In the genomic region with DNA sequence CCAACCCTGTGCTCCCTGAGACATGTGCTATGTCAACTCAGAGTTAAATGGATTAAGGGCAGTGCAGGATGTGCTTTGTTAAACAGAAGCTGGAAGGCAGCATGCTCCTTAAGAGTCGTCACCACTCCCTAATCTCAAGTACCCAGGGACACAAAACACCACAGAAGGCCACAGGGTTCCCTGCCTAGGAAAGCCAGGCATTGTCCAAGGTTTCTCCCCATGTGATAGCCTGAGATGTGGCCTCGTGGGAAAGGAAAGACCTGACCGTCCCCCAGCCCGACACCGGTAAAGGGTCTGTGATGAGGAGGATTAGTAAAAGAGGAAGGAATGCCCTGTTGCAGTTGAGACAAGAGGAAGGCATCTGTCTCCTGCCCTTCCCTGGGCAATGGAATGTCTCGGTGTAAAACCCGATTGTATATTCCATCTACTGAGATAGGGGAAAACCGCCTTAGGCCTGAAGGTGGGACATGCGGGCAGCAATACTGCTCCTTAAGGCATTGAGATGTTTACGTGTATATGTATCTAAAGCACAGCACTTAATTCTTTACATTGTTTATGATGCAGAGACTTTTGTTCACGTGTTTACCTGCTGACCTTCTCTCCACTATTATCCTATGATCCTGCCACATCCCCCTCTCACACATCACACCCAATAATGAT, we compare ENCODE assay signal across 3 cellular contexts. TPM values are rescaled to one million over a fixed set of nuclear protein-coding genes. Genes with fewer than 3 reads are reported as not detected.
"Had no signal": no experiment of that assay in that cellular context is flagged by ENCODE, and none has a peak within 500 bp of the region (broad histone marks: within the 10 kb centered on the region; RNA-seq: fewer than 3 reads in every experiment).

No MANE protein-coding gene starts in this region.

RNA-seq across cellular contexts. Expression of gene ANGPTL4, which starts 48.8 kb away (rescaled TPM):
- total RNA-seq: activated CD4-positive, alpha-beta T cell treated with anti-CD3 and anti-CD28 coated beads, Interleukin-2, amount 10 ng/mL, durations not matched to agents 7 days and 5 days; activated CD8-positive, alpha-beta T cell treated with anti-CD3 and anti-CD28 coated beads, Interleukin-2, amount 10 ng/mL, durations not matched to agents 7 days and 5 days; activated naive CD4-positive, alpha-beta T cell treated with anti-CD3 and anti-CD28 coated beads for 36 hours had no signal
